ENCODE assay signal across 23 cellular contexts in the genomic region with DNA sequence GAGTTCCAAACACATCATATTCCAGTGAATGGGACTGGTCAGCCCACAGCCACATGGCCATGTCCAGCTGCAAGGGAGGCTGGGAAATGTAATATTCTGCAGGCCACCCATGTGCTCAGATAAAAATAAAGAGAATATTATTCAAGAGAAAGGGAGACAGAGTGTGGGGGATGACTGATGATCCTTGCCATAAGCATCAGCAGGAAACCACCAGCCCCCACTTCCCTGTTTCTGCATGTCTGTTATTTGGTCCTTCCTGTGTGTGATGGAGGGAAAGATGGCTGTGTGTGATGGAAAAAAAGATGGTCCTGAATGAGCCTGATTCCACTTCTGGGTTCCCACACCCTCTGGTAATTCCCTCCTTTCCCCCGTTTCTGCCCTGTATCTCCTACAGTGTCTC. TPM values are rescaled to one million over a fixed set of nuclear protein-coding genes. Genes with fewer than 3 reads are reported as not detected.
"Had no signal": no experiment of that assay in that cellular context is flagged by ENCODE, and none has a peak within 500 bp of the region (broad histone marks: within the 10 kb centered on the region; RNA-seq: fewer than 3 reads in every experiment).

No MANE protein-coding gene starts in this region.

- FAIRE-seq: endothelial cell of umbilical vein, kidney had no signal

- H3K4me3 ChIP-seq: ovary, right lobe of liver, tibial nerve had no signal

- DNase-seq: activated CD4-positive, alpha-beta T cell treated with anti-CD3 and anti-CD28 coated beads, Interleukin-2, amount 10 ng/mL, durations not matched to agents 7 days and 5 days; activated CD4-positive, CD25-positive, alpha-beta regulatory T cell treated with anti-CD3 and anti-CD28 coated beads, Interleukin-2, amount 50 U/mL, for 72 hours; activated CD8-positive, alpha-beta memory T cell treated with anti-CD3 and anti-CD28 coated beads, Interleukin-2, amount 10 ng/mL, durations not matched to agents 7 days and 5 days; activated CD8-positive, alpha-beta T cell treated with anti-CD3 and anti-CD28 coated beads, Interleukin-2, amount 10 ng/mL, durations not matched to agents 7 days and 5 days; activated naive CD8-positive, alpha-beta T cell treated with anti-CD3 and anti-CD28 coated beads, Interleukin-2, amount 50 U/mL, for 24 hours; activated T-cell treated with anti-CD3 and anti-CD28 coated beads, Interleukin-2, amount 50 U/mL, for 48 hours; amygdala; caudate nucleus; foreskin fibroblast; head of caudate nucleus; hippocampal formation; kidney; left colon; naive thymus-derived CD4-positive, alpha-beta T cell; ovary; right lobe of liver; stimulated activated CD4-positive, alpha-beta T cell treated with anti-CD3 and anti-CD28 coated beads, Interleukin-4, amount 100 ng/mL, for 24 hours; stimulated activated CD8-positive, alpha-beta memory T cell treated with anti-CD3 and anti-CD28 coated beads, Interleukin-4, amount 100 ng/mL, for 48 hours; T1000; WERI-Rb-1 had no signal

RNA-seq across cellular contexts. Expression of a gene that starts 13.1 kb away (rescaled TPM):
- polyA plus RNA-seq: endothelial cell of umbilical vein; liver; naive thymus-derived CD4-positive, alpha-beta T cell had no signal
